11 cellular contexts compared by ENCODE assay signal in genomic region chr13:28531956-28532225, GRCh38. TPM values are rescaled to one million over a fixed set of nuclear protein-coding genes. Genes with fewer than 3 reads are reported as not detected.
DNase-seq lines count a peak whose midpoint lies in the region; ATAC-seq, FAIRE-seq and TF ChIP-seq lines count a peak whose summit lies in the region.
"Had no signal": no experiment of that assay in that cellular context is flagged by ENCODE, and none has a peak within 500 bp of the region (broad histone marks: within the 10 kb centered on the region; RNA-seq: fewer than 3 reads in every experiment).

No MANE protein-coding gene starts in this region.

- peaks cover 0 to 9% of the 10 kb centered on the region in 2 donors for H3K27me3 ChIP-seq in breast epithelium
- peaks cover 36% of the 10 kb centered on the region for H3K27me3 ChIP-seq in mammary epithelial cell (ENCODE audit: insufficient read depth, low read length)
- H3K27me3 ChIP-seq in H1 (replicated peaks in 1 of 4; ENCODE audit: control insufficient read depth in 3 of 4, extremely low read depth in 1 of 4, insufficient read depth in 3 of 4, low read length in 3 of 4), result peaks cover 0 to 10% (median 8%) of the 10 kb centered on the region in 4 experiments; a peak in 5 of 7 replicates
- H3K27me3 ChIP-seq in mesendoderm (ENCODE audit: insufficient read depth, low read length, poor library complexity), result peaks cover 2% of the 10 kb centered on the region
- peaks cover 0 to 17% (median 4%) of the 10 kb centered on the region in 4 donors for H3K27me3 ChIP-seq in upper lobe of left lung

- H3K79me1 ChIP-seq in H1 (ENCODE audit: low read depth, low read length) (no peaks in the 10 kb centered on the region), mesendoderm (ENCODE audit: low read length) (no peaks in the 10 kb centered on the region)

- H3K23ac ChIP-seq in H1 (ENCODE audit: insufficient read length) (peak overlapping the region; percentile 100), mesendoderm (ENCODE audit: low read length) (peak overlapping the region; percentile 2)

- H3K56ac ChIP-seq in H1 (replicated peaks; ENCODE audit: insufficient read length, low read depth, low read length), result peak overlapping the region; percentile 99
- H3K56ac ChIP-seq in mesendoderm (ENCODE audit: low read length), result peak overlapping the region; percentile 87

- H3K14ac ChIP-seq in H1 (ENCODE audit: insufficient read length), result peak overlapping the region; percentile 99

- H3K4me1 ChIP-seq in breast epithelium, result peaks cover 0 to 5% of the 10 kb centered on the region in 2 donors
- no peaks in the 10 kb centered on the region for H3K4me1 ChIP-seq in mammary epithelial cell (ENCODE audit: insufficient read depth, low read length)
- H3K4me1 ChIP-seq in H1 (replicated peaks in 1 of 4; ENCODE audit: control insufficient read depth in 3 of 4, insufficient read depth in 4 of 4, low read length in 3 of 4), result peaks cover 8 to 18% (median 15%) of the 10 kb centered on the region in 4 experiments
- H3K4me1 ChIP-seq in mesendoderm (ENCODE audit: control insufficient read depth, low read depth, low read length), result peaks cover 3% of the 10 kb centered on the region
- peaks cover 17 to 28% (median 20%) of the 10 kb centered on the region in 4 donors for H3K4me1 ChIP-seq in upper lobe of left lung

- H2BK120ac ChIP-seq in H1 (replicated peaks; ENCODE audit: low read depth, low read length) (peak overlapping the region; percentile 100), mesendoderm (ENCODE audit: low read depth, low read length) (no peak overlapping the region)

- intact Hi-C loops in breast epithelium (cut with DNase I; ENCODE audit: low total_unique reads) (loop anchor here (10.0 kb wide), 1 partner anchor 93 kb away; no protein-coding TSS in a partner anchor), mammary epithelial cell (cut with micrococcal nuclease) (no loop called here)

- H3K4ac ChIP-seq in H1 (replicated peaks; ENCODE audit: insufficient read length, low read depth, low read length) (peak overlapping the region; percentile 100), mesendoderm (ENCODE audit: low read depth, low read length) (no peak overlapping the region)

- CTCF ChIA-PET in mammary epithelial cell (lab: Charles Lee; ENCODE audit: low non-redundant PET), result no interaction called here
- CTCF ChIA-PET in H1 (lab: Charles Lee; ENCODE audit: partially characterized antibody), result interaction anchor here (1.1 kb wide), 1 partner anchor 11 kb away, joined by 3 read pairs; no protein-coding TSS in a partner anchor

- H2AK5ac ChIP-seq in H1 (ENCODE audit: low read depth, low read length), result peak overlapping the region; percentile 100
- H2AK5ac ChIP-seq in mesendoderm (ENCODE audit: low read length), result peak overlapping the region; percentile 6

- H3K9me3 ChIP-seq in breast epithelium (no peaks in the 10 kb centered on the region), mammary epithelial cell (replicated peaks; ENCODE audit: insufficient read depth, low read length) (no peaks in the 10 kb centered on the region), H1 (ENCODE audit: insufficient read depth in 2 of 2, low read depth in 1 of 2, low read length in 1 of 2) (peaks cover 5 to 6% of the 10 kb centered on the region in 2 experiments; a peak in 3 of 4 replicates), upper lobe of left lung (no peaks in the 10 kb centered on the region)

- H3K27ac ChIP-seq in breast epithelium, result peak overlapping the region in 1 of 2 donors; percentile 74
- H3K27ac ChIP-seq in mammary epithelial cell (ENCODE audit: insufficient read depth, low read depth, low read length), result no peak overlapping the region
- no peak overlapping the region for H3K27ac ChIP-seq in H1 (ENCODE audit: low read depth, low read length)
- H3K27ac ChIP-seq in mesendoderm (ENCODE audit: low read depth, low read length), result no peak overlapping the region
- peak overlapping the region; percentile 70 to 85 (median 76) for H3K27ac ChIP-seq in upper lobe of left lung

- TF ChIP-seq EP300 in H1 (IDR thresholded peaks at IDR 0.05; ENCODE audit: borderline replicate concordance in 1 of 2, low read depth in 2 of 2, low read length in 2 of 2) (no peak), upper lobe of left lung (IDR thresholded peaks at IDR 0.05) (no peak)

- H2AFZ ChIP-seq in mammary epithelial cell (ENCODE audit: low read depth, low read length), result no peak overlapping the region
- H2AFZ ChIP-seq in H1 (ENCODE audit: low read length), result 0 out of 2 replicates have a peak overlapping the region, but pooled peaks have one; percentile 25

- DNase-seq in breast epithelium (ENCODE audit: low spot score in 2 of 2) (no peak), mammary epithelial cell (no peak), H1 (ENCODE audit: low read depth in 1 of 2, low spot score in 2 of 2) (no peak), mesendoderm (no peak), upper lobe of left lung (no peak), NCI-H2029 treated with DMSO at 0.1 percent for 48 hours (lab: John Stamatoyannopoulos, UW) (no peak), SKM-1 treated with dmso at 0.1 percent for 144 hours (lab: John Stamatoyannopoulos, UW; ENCODE audit: unreplicated experiment) (no peak)
- DNase-seq in activated CD4-positive, alpha-beta T cell treated with anti-CD3 and anti-CD28 coated beads, Interleukin-2, amount 50 U/mL, for 48 hours, result no peak
- DNase-seq: MV-4-11; NK-92 treated with Interleukin-12 subunit alpha and Interleukin-12 subunit beta, amount 100 ng/mL, for 24 hours; stimulated activated CD4-positive, alpha-beta T cell treated with anti-CD3 and anti-CD28 coated beads, Interleukin-2, amount 100 ng/mL, for 48 hours had no signal

- TF ChIP-seq POLR2A in breast epithelium (IDR thresholded peaks at IDR 0.05) (no peak), H1 (IDR thresholded peaks at IDR 0.05; ENCODE audit: control extremely low read depth in 1 of 2, low read depth in 2 of 2, low read length in 2 of 2) (no peak), upper lobe of left lung (IDR thresholded peaks at IDR 0.05) (no peak)

- H4K5ac ChIP-seq in H1 (ENCODE audit: insufficient read length, low read depth, low read length), result no peak overlapping the region
- no peak overlapping the region for H4K5ac ChIP-seq in mesendoderm (ENCODE audit: low read length)

- no peak for FAIRE-seq in H1 (lab: Jason Lieb, UNC)

- TF ChIP-seq CTCF in breast epithelium (IDR thresholded peaks at IDR 0.05) (no peak), mammary epithelial cell (conservative IDR thresholded peaks at IDR 0.05 in 1 of 2, IDR thresholded peaks at IDR 0.05 in 1 of 2; ENCODE audit: extremely low read depth in 1 of 2, insufficient read depth in 1 of 2, low read depth in 1 of 2, low read length in 2 of 2) (no peak), H1 (IDR thresholded peaks at IDR 0.05; ENCODE audit: control extremely low read depth in 1 of 3, insufficient read depth in 1 of 3, low read depth in 1 of 3, low read length in 3 of 3) (no peak), upper lobe of left lung (IDR thresholded peaks at IDR 0.05) (no peak)

- peak overlapping the region; percentile 95 for H3K18ac ChIP-seq in H1 (ENCODE audit: extremely low read depth, low read length)
- H3K18ac ChIP-seq in mesendoderm (ENCODE audit: low read length), result no peak overlapping the region

- no peak for TF ChIP-seq RAD21 in H1 (IDR thresholded peaks at IDR 0.05 in 1 of 2, conservative IDR thresholded peaks at IDR 0.05 in 1 of 2; ENCODE audit: low read depth in 2 of 2, low read length in 2 of 2)

- no peak for ATAC-seq in upper lobe of left lung (ENCODE audit: low FRiP score in 2 of 2)

- peak overlapping the region; percentile 100 for H4K91ac ChIP-seq in H1 (replicated peaks; ENCODE audit: insufficient read length, low read length)

- H2BK15ac ChIP-seq in H1 (ENCODE audit: low read length) (peak overlapping the region; percentile 35; the same call in 1 of the 2 replicates), mesendoderm (replicated peaks; ENCODE audit: low read depth) (no peak overlapping the region)

- H3K23me2 ChIP-seq in H1 (ENCODE audit: low read depth, low read length), result peaks cover 15% of the 10 kb centered on the region

- peak overlapping the region; percentile 42 to 71 (median 56) for H3K4me3 ChIP-seq in breast epithelium
- no peak overlapping the region for H3K4me3 ChIP-seq in mammary epithelial cell (replicated peaks in 1 of 3; ENCODE audit: insufficient read depth in 1 of 3, low read depth in 2 of 3, low read length in 3 of 3)
- peak overlapping the region; percentile 58 to 85 (median 72) for H3K4me3 ChIP-seq in H1 (ENCODE audit: extremely low read depth in 1 of 4, insufficient read depth in 2 of 4, low read depth in 3 of 4, low read length in 4 of 4)
- no peak overlapping the region for H3K4me3 ChIP-seq in mesendoderm (ENCODE audit: low read length)
- H3K4me3 ChIP-seq in upper lobe of left lung, result peak overlapping the region in 3 of 4 donors; percentile 45 to 59 (median 54)

- no peaks in the 10 kb centered on the region for H4K20me1 ChIP-seq in mammary epithelial cell (ENCODE audit: insufficient read depth, low read length)
- H4K20me1 ChIP-seq in H1 (replicated peaks in 1 of 2; ENCODE audit: control insufficient read depth in 1 of 2, insufficient read depth in 2 of 2, low read length in 2 of 2), result peaks cover 0 to 3% of the 10 kb centered on the region in 2 experiments

- BruUV-seq in mammary epithelial cell (replicated peaks; lab: Mats Ljungman, UMichigan), result no TSS peak

- no peaks in the 10 kb centered on the region for H3K79me2 ChIP-seq in mammary epithelial cell (ENCODE audit: insufficient read depth, low read length)
- H3K79me2 ChIP-seq in H1 (ENCODE audit: control insufficient read depth in 1 of 2, insufficient read depth in 2 of 2, low read length in 2 of 2), result no peaks in the 10 kb centered on the region; a peak in 1 of 4 replicates
- H3K79me2 ChIP-seq in mesendoderm (ENCODE audit: control insufficient read depth, insufficient read depth, low read length), result no peaks in the 10 kb centered on the region

- POLR2A ChIA-PET in H1 (lab: Charles Lee; ENCODE audit: partially characterized antibody), result interaction anchor here (0.6 to 1.6 kb wide), 3 partner anchors 38 to 126 kb away, joined by 3 to 6 read pairs (median 5); no protein-coding TSS in a partner anchor

- H3K36me3 ChIP-seq in breast epithelium (no peaks in the 10 kb centered on the region), mammary epithelial cell (ENCODE audit: insufficient read depth, low read length) (no peaks in the 10 kb centered on the region), H1 (ENCODE audit: control insufficient read depth in 2 of 4, insufficient read depth in 4 of 4, low read length in 3 of 4) (no peaks in the 10 kb centered on the region), mesendoderm (ENCODE audit: control insufficient read depth, insufficient read depth, low read length) (no peaks in the 10 kb centered on the region), upper lobe of left lung (no peaks in the 10 kb centered on the region)

- dilution Hi-C loops in mammary epithelial cell (cut with HindIII; ENCODE audit: low sequenced_read_pairs), result loop anchor here (5.0 kb wide), 1 partner anchor 80 kb away; no protein-coding TSS in a partner anchor

- peak overlapping the region; percentile 92; the same call in 1 of the 2 replicates for H2BK5ac ChIP-seq in H1 (ENCODE audit: low read depth, low read length)
- H2BK5ac ChIP-seq in mesendoderm (ENCODE audit: low read length), result no peak overlapping the region

- H2BK20ac ChIP-seq in H1 (ENCODE audit: low read length), result peak overlapping the region; percentile 100

- H2BK12ac ChIP-seq in H1 (ENCODE audit: low read depth, low read length), result peak overlapping the region; percentile 99

- H3K9ac ChIP-seq in mammary epithelial cell (ENCODE audit: insufficient read depth, low read length), result no peak overlapping the region
- peak overlapping the region in 2 of 4 experiments; percentile 45 to 47; a peak in 3 of 7 replicates for H3K9ac ChIP-seq in H1 (replicated peaks in 1 of 4; ENCODE audit: extremely low read depth in 1 of 4, low read depth in 3 of 4, low read length in 3 of 4)
- H3K9ac ChIP-seq in mesendoderm (ENCODE audit: low read length), result peak overlapping the region; percentile 72

- H3K4me2 ChIP-seq in mammary epithelial cell (ENCODE audit: insufficient read depth, low read depth, low read length), result no peak overlapping the region
- peak overlapping the region; percentile 89 to 100 for H3K4me2 ChIP-seq in H1 (ENCODE audit: insufficient read depth in 1 of 2, low read depth in 2 of 2, low read length in 2 of 2)
- peak overlapping the region; percentile 93 for H3K4me2 ChIP-seq in mesendoderm (ENCODE audit: low read length)

- WGBS in mammary epithelial cell (ENCODE audit: low coverage, missing lambda C conversion rate), result 16% methylated on average over 3 of the region's 6 CpGs
- WGBS in H1 (ENCODE audit: extremely low coverage in 1 of 2, insufficient coverage in 1 of 2, insufficient read length in 1 of 2, insufficient replicate concordance in 2 of 2, low coverage in 1 of 2, low lambda C conversion rate in 2 of 2, missing lambda C conversion rate in 1 of 2), 2 experiments, result 11% methylated on average over 6 of the region's 6 CpGs; no CpG with 5 or more reads in 1 of the 2 experiments
- no CpG with 5 or more reads among the region's 6 CpGs for WGBS in mesendoderm (ENCODE audit: extremely low coverage, insufficient coverage, low lambda C conversion rate)
- 7 to 10% methylated on average over 6 of the region's 6 CpGs for WGBS in upper lobe of left lung, 2 donors

- in situ Hi-C loops in mammary epithelial cell (cut with MboI; ENCODE audit: low sequenced_read_pairs in 2 of 2), result no loop called here

- H4K8ac ChIP-seq in H1 (ENCODE audit: extremely low read depth, insufficient read depth, low read length) (peak overlapping the region; percentile 81), mesendoderm (ENCODE audit: low read depth, low read length) (no peak overlapping the region)

RNA-seq across cellular contexts. Expression of gene FLT1, which starts 37.0 kb away (rescaled TPM):
- total RNA-seq in breast epithelium, result 10 to 100 TPM; 17.0 to 44.6 (median 29.0) TPM
- not detected for total RNA-seq in mammary epithelial cell
- not detected for polyA plus RNA-seq in mammary epithelial cell
- not detected for polyA minus RNA-seq in mammary epithelial cell
- 82.1 and 90.2 TPM in 2 replicates for total RNA-seq in H1 (2021; fragmentation: NEBNext Ultra II Directional; extraction: Animal tissue kit (Norgen Biotek cat#: 25700))
- 19.7 and 25.3 TPM in 2 replicates for polyA plus RNA-seq in H1 (2011; rRNA removed)
- polyA plus RNA-seq in H1 (2011; cell fraction: cytosol; rRNA removed), result 23.1 TPM
- polyA plus RNA-seq in H1 (2011; cell fraction: nucleus; rRNA removed), result 64.4 TPM
- polyA plus RNA-seq in H1 (2012, experiment 1 of 2), result 31.7 to 56.7 TPM (median 41.7 TPM) in 4 replicates
- 3.4 TPM for polyA plus RNA-seq in H1 (2012, experiment 2 of 2)
- polyA plus RNA-seq in H1 (2013, experiment 1 of 2), result 79.6 TPM
- 76.6 TPM for polyA plus RNA-seq in H1 (2013, experiment 2 of 2)
- polyA minus RNA-seq in H1 (2011; rRNA and poly(A)+ RNA removed), result 73.4 and 80.6 TPM in 2 replicates
- 41.2 TPM for polyA minus RNA-seq in H1 (2011; cell fraction: cytosol; rRNA and poly(A)+ RNA removed)
- 70.9 TPM for polyA minus RNA-seq in H1 (2011; cell fraction: nucleus; rRNA and poly(A)+ RNA removed)
- 31.7 TPM for polyA plus RNA-seq in mesendoderm (2013, experiment 1 of 2)
- polyA plus RNA-seq in mesendoderm (2013, experiment 2 of 2), result 34.2 TPM
- 10 to 100 TPM; 20.9 to 47.9 (median 25.5) TPM for total RNA-seq in upper lobe of left lung

Comparison
In these comparisons a context has a peak if more than half of its experiments do, and no peak if none do; other contexts are left out.
1. H3K4me3 ChIP-seq: peak in breast epithelium (3 of 3), H1 (4 of 4) and upper lobe of left lung (3 of 4); none in mammary epithelial cell (0 of 3) and mesendoderm (single experiment).
2. RNA of gene FLT1, which starts 37.0 kb away (total RNA-seq): 82.1 to 90.2 TPM in H1, 17.0 to 44.6 TPM in breast epithelium and 20.9 to 47.9 TPM in upper lobe of left lung; not detected in mammary epithelial cell; every median in the first group is over 10 times any median in the second.
3. H3K27ac ChIP-seq: peak in upper lobe of left lung (4 of 4); none in mammary epithelial cell (single experiment), H1 (single experiment) and mesendoderm (single experiment).